1 cellular context compared by ENCODE assay signal in the genomic region with DNA sequence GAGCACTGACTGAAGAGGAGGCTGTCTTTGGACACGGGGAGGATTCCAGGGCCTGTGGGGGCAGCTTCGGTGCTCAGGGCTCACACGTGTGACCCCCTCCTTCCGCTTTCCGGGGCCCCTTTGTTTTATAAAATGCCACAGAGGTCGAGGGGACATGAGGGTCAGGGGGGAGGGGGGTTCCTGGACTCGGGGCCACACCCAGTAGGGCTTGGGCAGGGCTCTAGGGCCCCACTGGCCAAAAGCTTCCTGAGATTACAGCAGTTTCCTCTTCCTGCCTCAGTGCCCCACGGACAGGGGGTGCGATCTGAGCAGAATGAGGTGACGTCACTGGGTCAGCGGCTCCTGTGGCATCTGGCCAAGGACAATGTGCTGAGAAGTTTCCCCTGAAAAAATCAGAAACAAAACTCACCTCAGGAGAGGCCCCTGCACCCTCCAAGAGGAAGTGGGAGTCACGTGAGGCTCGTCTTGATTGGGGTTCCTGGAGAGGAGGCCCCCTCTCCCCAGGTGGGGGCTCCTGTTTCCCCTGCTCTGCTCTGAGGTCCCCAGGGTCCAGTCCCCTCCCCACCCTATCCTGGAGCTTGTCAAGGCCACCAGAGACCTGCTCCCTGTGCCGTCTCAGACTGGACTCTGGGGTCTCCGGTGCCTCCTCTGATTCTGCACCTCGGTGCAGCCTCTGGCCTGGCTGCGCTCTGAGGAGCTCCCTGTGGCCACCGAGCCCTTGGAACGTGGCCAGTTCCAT.
TF ChIP-seq lines count a peak whose summit lies in the region.

No MANE protein-coding gene starts in this region.

TF ChIP-seq in K562, 482 proteins besides CTCF, POLR2A, EP300 and RAD21 (continued from another document and continues in another):
- TF ChIP-seq, protein P1, sequence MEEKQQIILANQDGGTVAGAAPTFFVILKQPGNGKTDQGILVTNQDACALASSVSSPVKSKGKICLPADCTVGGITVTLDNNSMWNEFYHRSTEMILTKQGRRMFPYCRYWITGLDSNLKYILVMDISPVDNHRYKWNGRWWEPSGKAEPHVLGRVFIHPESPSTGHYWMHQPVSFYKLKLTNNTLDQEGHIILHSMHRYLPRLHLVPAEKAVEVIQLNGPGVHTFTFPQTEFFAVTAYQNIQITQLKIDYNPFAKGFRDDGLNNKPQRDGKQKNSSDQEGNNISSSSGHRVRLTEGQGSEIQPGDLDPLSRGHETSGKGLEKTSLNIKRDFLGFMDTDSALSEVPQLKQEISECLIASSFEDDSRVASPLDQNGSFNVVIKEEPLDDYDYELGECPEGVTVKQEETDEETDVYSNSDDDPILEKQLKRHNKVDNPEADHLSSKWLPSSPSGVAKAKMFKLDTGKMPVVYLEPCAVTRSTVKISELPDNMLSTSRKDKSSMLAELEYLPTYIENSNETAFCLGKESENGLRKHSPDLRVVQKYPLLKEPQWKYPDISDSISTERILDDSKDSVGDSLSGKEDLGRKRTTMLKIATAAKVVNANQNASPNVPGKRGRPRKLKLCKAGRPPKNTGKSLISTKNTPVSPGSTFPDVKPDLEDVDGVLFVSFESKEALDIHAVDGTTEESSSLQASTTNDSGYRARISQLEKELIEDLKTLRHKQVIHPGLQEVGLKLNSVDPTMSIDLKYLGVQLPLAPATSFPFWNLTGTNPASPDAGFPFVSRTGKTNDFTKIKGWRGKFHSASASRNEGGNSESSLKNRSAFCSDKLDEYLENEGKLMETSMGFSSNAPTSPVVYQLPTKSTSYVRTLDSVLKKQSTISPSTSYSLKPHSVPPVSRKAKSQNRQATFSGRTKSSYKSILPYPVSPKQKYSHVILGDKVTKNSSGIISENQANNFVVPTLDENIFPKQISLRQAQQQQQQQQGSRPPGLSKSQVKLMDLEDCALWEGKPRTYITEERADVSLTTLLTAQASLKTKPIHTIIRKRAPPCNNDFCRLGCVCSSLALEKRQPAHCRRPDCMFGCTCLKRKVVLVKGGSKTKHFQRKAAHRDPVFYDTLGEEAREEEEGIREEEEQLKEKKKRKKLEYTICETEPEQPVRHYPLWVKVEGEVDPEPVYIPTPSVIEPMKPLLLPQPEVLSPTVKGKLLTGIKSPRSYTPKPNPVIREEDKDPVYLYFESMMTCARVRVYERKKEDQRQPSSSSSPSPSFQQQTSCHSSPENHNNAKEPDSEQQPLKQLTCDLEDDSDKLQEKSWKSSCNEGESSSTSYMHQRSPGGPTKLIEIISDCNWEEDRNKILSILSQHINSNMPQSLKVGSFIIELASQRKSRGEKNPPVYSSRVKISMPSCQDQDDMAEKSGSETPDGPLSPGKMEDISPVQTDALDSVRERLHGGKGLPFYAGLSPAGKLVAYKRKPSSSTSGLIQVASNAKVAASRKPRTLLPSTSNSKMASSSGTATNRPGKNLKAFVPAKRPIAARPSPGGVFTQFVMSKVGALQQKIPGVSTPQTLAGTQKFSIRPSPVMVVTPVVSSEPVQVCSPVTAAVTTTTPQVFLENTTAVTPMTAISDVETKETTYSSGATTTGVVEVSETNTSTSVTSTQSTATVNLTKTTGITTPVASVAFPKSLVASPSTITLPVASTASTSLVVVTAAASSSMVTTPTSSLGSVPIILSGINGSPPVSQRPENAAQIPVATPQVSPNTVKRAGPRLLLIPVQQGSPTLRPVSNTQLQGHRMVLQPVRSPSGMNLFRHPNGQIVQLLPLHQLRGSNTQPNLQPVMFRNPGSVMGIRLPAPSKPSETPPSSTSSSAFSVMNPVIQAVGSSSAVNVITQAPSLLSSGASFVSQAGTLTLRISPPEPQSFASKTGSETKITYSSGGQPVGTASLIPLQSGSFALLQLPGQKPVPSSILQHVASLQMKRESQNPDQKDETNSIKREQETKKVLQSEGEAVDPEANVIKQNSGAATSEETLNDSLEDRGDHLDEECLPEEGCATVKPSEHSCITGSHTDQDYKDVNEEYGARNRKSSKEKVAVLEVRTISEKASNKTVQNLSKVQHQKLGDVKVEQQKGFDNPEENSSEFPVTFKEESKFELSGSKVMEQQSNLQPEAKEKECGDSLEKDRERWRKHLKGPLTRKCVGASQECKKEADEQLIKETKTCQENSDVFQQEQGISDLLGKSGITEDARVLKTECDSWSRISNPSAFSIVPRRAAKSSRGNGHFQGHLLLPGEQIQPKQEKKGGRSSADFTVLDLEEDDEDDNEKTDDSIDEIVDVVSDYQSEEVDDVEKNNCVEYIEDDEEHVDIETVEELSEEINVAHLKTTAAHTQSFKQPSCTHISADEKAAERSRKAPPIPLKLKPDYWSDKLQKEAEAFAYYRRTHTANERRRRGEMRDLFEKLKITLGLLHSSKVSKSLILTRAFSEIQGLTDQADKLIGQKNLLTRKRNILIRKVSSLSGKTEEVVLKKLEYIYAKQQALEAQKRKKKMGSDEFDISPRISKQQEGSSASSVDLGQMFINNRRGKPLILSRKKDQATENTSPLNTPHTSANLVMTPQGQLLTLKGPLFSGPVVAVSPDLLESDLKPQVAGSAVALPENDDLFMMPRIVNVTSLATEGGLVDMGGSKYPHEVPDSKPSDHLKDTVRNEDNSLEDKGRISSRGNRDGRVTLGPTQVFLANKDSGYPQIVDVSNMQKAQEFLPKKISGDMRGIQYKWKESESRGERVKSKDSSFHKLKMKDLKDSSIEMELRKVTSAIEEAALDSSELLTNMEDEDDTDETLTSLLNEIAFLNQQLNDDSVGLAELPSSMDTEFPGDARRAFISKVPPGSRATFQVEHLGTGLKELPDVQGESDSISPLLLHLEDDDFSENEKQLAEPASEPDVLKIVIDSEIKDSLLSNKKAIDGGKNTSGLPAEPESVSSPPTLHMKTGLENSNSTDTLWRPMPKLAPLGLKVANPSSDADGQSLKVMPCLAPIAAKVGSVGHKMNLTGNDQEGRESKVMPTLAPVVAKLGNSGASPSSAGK (IDR thresholded peaks at IDR 0.05), result peak; percentile 93
- TF ChIP-seq, protein P2, sequence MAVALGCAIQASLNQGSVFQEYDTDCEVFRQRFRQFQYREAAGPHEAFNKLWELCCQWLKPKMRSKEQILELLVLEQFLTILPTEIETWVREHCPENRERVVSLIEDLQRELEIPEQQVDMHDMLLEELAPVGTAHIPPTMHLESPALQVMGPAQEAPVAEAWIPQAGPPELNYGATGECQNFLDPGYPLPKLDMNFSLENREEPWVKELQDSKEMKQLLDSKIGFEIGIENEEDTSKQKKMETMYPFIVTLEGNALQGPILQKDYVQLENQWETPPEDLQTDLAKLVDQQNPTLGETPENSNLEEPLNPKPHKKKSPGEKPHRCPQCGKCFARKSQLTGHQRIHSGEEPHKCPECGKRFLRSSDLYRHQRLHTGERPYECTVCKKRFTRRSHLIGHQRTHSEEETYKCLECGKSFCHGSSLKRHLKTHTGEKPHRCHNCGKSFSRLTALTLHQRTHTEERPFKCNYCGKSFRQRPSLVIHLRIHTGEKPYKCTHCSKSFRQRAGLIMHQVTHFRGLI (CRISPR knock-in tag; IDR thresholded peaks at IDR 0.05), result no peak
- TF ChIP-seq ZNF79 (CRISPR knock-in tag; IDR thresholded peaks at IDR 0.05; ENCODE audit: low read depth), result peak; percentile 36; the same call in 1 of the 2 replicates
- 0 out of 2 replicates have a peak, but pooled peaks have one; percentile 58 for TF ChIP-seq HLTF (IDR thresholded peaks at IDR 0.05)
- TF ChIP-seq HNRNPL (IDR thresholded peaks at IDR 0.05; ENCODE audit: low read depth, low read length), result no peak
- no peak for TF ChIP-seq SRSF7 (optimal IDR thresholded peaks at IDR 0.05; ENCODE audit: low read depth, low read length)
- TF ChIP-seq ZNF146 (CRISPR knock-in tag; IDR thresholded peaks at IDR 0.05; ENCODE audit: unreplicated experiment), result no peak
- TF ChIP-seq ZKSCAN8 (CRISPR knock-in tag; IDR thresholded peaks at IDR 0.05), result no peak
- peak; percentile 18; the same call in 1 of the 2 replicates for TF ChIP-seq GABPB1 (CRISPR knock-in tag; IDR thresholded peaks at IDR 0.05)
- no peak for TF ChIP-seq ETV5 (CRISPR knock-in tag; IDR thresholded peaks at IDR 0.05; ENCODE audit: low read depth)
- no peak for TF ChIP-seq PHB (CRISPR knock-in tag; IDR thresholded peaks at IDR 0.05)
- no peak for TF ChIP-seq TAF15 (IDR thresholded peaks at IDR 0.05; ENCODE audit: low read depth, low read length)
- TF ChIP-seq, protein P3, sequence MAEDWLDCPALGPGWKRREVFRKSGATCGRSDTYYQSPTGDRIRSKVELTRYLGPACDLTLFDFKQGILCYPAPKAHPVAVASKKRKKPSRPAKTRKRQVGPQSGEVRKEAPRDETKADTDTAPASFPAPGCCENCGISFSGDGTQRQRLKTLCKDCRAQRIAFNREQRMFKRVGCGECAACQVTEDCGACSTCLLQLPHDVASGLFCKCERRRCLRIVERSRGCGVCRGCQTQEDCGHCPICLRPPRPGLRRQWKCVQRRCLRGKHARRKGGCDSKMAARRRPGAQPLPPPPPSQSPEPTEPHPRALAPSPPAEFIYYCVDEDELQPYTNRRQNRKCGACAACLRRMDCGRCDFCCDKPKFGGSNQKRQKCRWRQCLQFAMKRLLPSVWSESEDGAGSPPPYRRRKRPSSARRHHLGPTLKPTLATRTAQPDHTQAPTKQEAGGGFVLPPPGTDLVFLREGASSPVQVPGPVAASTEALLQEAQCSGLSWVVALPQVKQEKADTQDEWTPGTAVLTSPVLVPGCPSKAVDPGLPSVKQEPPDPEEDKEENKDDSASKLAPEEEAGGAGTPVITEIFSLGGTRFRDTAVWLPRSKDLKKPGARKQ (CRISPR knock-in tag; IDR thresholded peaks at IDR 0.05), result no peak
- TF ChIP-seq, protein P4, sequence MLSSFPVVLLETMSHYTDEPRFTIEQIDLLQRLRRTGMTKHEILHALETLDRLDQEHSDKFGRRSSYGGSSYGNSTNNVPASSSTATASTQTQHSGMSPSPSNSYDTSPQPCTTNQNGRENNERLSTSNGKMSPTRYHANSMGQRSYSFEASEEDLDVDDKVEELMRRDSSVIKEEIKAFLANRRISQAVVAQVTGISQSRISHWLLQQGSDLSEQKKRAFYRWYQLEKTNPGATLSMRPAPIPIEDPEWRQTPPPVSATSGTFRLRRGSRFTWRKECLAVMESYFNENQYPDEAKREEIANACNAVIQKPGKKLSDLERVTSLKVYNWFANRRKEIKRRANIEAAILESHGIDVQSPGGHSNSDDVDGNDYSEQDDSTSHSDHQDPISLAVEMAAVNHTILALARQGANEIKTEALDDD (IDR thresholded peaks at IDR 0.05), result 0 out of 2 replicates have a peak, but pooled peaks have one; percentile 18
- peak; percentile 82; the same call in 1 of the 2 replicates for TF ChIP-seq PHF21A (IDR thresholded peaks at IDR 0.05; ENCODE audit: borderline replicate concordance, low read depth)
- TF ChIP-seq, protein P5, sequence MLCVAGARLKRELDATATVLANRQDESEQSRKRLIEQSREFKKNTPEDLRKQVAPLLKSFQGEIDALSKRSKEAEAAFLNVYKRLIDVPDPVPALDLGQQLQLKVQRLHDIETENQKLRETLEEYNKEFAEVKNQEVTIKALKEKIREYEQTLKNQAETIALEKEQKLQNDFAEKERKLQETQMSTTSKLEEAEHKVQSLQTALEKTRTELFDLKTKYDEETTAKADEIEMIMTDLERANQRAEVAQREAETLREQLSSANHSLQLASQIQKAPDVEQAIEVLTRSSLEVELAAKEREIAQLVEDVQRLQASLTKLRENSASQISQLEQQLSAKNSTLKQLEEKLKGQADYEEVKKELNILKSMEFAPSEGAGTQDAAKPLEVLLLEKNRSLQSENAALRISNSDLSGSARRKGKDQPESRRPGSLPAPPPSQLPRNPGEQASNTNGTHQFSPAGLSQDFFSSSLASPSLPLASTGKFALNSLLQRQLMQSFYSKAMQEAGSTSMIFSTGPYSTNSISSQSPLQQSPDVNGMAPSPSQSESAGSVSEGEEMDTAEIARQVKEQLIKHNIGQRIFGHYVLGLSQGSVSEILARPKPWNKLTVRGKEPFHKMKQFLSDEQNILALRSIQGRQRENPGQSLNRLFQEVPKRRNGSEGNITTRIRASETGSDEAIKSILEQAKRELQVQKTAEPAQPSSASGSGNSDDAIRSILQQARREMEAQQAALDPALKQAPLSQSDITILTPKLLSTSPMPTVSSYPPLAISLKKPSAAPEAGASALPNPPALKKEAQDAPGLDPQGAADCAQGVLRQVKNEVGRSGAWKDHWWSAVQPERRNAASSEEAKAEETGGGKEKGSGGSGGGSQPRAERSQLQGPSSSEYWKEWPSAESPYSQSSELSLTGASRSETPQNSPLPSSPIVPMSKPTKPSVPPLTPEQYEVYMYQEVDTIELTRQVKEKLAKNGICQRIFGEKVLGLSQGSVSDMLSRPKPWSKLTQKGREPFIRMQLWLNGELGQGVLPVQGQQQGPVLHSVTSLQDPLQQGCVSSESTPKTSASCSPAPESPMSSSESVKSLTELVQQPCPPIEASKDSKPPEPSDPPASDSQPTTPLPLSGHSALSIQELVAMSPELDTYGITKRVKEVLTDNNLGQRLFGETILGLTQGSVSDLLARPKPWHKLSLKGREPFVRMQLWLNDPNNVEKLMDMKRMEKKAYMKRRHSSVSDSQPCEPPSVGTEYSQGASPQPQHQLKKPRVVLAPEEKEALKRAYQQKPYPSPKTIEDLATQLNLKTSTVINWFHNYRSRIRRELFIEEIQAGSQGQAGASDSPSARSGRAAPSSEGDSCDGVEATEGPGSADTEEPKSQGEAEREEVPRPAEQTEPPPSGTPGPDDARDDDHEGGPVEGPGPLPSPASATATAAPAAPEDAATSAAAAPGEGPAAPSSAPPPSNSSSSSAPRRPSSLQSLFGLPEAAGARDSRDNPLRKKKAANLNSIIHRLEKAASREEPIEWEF (CRISPR knock-in tag; IDR thresholded peaks at IDR 0.05), result no peak
- TF ChIP-seq, protein P6, sequence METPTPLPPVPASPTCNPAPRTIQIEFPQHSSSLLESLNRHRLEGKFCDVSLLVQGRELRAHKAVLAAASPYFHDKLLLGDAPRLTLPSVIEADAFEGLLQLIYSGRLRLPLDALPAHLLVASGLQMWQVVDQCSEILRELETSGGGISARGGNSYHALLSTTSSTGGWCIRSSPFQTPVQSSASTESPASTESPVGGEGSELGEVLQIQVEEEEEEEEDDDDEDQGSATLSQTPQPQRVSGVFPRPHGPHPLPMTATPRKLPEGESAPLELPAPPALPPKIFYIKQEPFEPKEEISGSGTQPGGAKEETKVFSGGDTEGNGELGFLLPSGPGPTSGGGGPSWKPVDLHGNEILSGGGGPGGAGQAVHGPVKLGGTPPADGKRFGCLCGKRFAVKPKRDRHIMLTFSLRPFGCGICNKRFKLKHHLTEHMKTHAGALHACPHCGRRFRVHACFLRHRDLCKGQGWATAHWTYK (CRISPR knock-in tag; IDR thresholded peaks at IDR 0.05), result no peak
- TF ChIP-seq, protein P7, sequence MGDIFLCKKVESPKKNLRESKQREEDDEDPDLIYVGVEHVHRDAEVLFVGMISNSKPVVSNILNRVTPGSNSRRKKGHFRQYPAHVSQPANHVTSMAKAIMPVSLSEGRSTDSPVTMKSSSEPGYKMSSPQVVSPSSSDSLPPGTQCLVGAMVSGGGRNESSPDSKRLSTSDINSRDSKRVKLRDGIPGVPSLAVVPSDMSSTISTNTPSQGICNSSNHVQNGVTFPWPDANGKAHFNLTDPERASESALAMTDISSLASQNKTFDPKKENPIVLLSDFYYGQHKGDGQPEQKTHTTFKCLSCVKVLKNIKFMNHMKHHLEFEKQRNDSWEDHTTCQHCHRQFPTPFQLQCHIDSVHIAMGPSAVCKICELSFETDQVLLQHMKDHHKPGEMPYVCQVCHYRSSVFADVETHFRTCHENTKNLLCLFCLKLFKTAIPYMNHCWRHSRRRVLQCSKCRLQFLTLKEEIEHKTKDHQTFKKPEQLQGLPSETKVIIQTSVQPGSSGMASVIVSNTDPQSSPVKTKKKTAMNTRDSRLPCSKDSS (IDR thresholded peaks at IDR 0.05; ENCODE audit: low read depth, partially characterized antibody), result no peak
- TF ChIP-seq PHTF2 (CRISPR knock-in tag; IDR thresholded peaks at IDR 0.05), result no peak
- TF ChIP-seq ZNF197 (CRISPR knock-in tag; IDR thresholded peaks at IDR 0.05; ENCODE audit: low read depth), result no peak; the same call in 1 of the 2 replicates
- no peak for TF ChIP-seq RFX7 (CRISPR knock-in tag; IDR thresholded peaks at IDR 0.05)
- peak in 1 of 3 experiments; percentile 2 for TF ChIP-seq YY1 (IDR thresholded peaks at IDR 0.05; ENCODE audit: borderline replicate concordance in 1 of 3, control insufficient read depth in 1 of 3, extremely low read depth in 1 of 3, insufficient read depth in 3 of 3, insufficient read length in 1 of 3, insufficient replicate concordance in 2 of 3, low read depth in 1 of 3, low read length in 2 of 3)
- no peak for TF ChIP-seq ZNF695 (CRISPR knock-in tag; IDR thresholded peaks at IDR 0.05)
- no peak for TF ChIP-seq ZFPM2 (CRISPR knock-in tag; IDR thresholded peaks at IDR 0.05)
